In the genomic region with DNA sequence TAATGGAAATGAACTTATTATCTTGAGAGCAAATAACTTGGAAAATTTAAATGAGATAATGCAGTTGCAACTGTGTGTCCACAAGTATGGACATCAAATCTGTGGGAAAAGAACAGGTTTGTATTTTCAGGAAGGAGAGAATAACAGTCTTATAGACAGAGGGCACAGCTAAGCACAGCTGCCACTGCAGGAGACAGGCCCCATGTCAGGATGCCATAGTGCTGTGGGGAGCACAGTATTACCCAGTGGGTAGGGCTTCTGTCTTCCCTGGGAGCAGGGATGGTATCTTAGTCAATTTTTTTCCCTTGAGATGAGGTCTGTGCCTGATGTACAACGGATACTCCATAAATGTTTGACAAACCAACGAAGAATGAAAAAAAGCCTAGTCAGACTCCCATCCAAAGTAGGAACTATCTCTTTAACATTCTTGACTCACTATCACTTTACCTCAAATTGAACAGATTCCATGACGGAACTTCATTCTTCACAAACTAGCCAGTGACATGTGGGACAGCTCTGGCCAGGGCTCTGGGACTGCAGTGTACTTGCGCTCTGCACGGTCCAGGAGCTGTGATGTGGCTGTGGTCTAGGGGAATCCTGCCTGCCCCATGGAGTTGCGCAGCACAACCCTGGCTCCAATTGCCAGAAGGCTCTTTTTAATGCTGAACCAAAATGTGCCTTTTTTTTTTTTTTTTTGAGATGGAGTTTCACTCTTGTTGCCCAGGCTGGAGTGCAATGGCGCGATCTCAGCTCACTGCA, we compare ENCODE assay signal across 2 cellular contexts.
TF ChIP-seq lines count a peak whose summit lies in the region.

No MANE protein-coding gene starts in this region.

TF ChIP-seq in HCT116, 20 proteins besides CTCF, POLR2A, EP300 and RAD21:
- TF ChIP-seq EZH2 (IDR thresholded peaks at IDR 0.05) (no peak), CBX3 (IDR thresholded peaks at IDR 0.05; ENCODE audit: low read depth) (no peak), CEBPB (IDR thresholded peaks at IDR 0.05; ENCODE audit: low read depth) (no peak), TCF7L2 (IDR thresholded peaks at IDR 0.05; ENCODE audit: borderline replicate concordance, extremely low read depth, insufficient read depth, insufficient read length) (no peak), ZBTB33 (IDR thresholded peaks at IDR 0.05; ENCODE audit: extremely low read depth, insufficient replicate concordance, low read length) (no peak), SP1 (IDR thresholded peaks at IDR 0.05; ENCODE audit: low read depth) (no peak), ZNF274 (IDR thresholded peaks at IDR 0.05; ENCODE audit: low read depth, low read length) (no peak), ELF1 (IDR thresholded peaks at IDR 0.05; ENCODE audit: borderline replicate concordance, low read depth) (no peak), YY1 (IDR thresholded peaks at IDR 0.05; ENCODE audit: extremely low read depth, insufficient replicate concordance, low read depth, low read length) (no peak), SIN3A (IDR thresholded peaks at IDR 0.05; ENCODE audit: low read depth) (no peak), JUND (IDR thresholded peaks at IDR 0.05) (no peak), FOSL1 (IDR thresholded peaks at IDR 0.05; ENCODE audit: low read depth) (no peak)
- TF ChIP-seq, protein P1, sequence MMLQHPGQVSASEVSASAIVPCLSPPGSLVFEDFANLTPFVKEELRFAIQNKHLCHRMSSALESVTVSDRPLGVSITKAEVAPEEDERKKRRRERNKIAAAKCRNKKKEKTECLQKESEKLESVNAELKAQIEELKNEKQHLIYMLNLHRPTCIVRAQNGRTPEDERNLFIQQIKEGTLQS (IDR thresholded peaks at IDR 0.05), result no peak
- TF ChIP-seq, protein P2, sequence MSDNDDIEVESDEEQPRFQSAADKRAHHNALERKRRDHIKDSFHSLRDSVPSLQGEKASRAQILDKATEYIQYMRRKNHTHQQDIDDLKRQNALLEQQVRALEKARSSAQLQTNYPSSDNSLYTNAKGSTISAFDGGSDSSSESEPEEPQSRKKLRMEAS (IDR thresholded peaks at IDR 0.05), result no peak

TF ChIP-seq in K562, 482 proteins besides CTCF, POLR2A, EP300 and RAD21:
- TF ChIP-seq BRD4 (IDR thresholded peaks at IDR 0.05) (no peak), TAF7 (tag; IDR thresholded peaks at IDR 0.05) (no peak), BCOR (IDR thresholded peaks at IDR 0.05) (no peak), ILK (tag; IDR thresholded peaks at IDR 0.05; ENCODE audit: borderline replicate concordance, low read depth) (no peak), ZFP91 (CRISPR knock-in tag; IDR thresholded peaks at IDR 0.05) (no peak), MBD2 (IDR thresholded peaks at IDR 0.05; ENCODE audit: borderline replicate concordance, low read depth) (no peak), ZNF785 (CRISPR knock-in tag; IDR thresholded peaks at IDR 0.05) (no peak), ZNF589 (CRISPR knock-in tag; IDR thresholded peaks at IDR 0.05; ENCODE audit: low read depth) (no peak), SIRT6 (IDR thresholded peaks at IDR 0.05; ENCODE audit: low read depth, low read length) (no peak), ZNF277 (CRISPR knock-in tag; IDR thresholded peaks at IDR 0.05; ENCODE audit: borderline replicate concordance) (no peak), NCOA4 (IDR thresholded peaks at IDR 0.05; ENCODE audit: partially characterized antibody) (no peak), ZBTB7A (IDR thresholded peaks at IDR 0.05; ENCODE audit: borderline replicate concordance, control insufficient read depth, low read depth, low read length) (no peak), TRIM25 (IDR thresholded peaks at IDR 0.05; ENCODE audit: borderline replicate concordance) (no peak)
